Comparison of ENCODE assay signal across 10 cellular contexts in genomic region chr5:143812085-143812705, GRCh38. TPM values are rescaled to one million over a fixed set of nuclear protein-coding genes. Genes with fewer than 3 reads are reported as not detected.
A peak's percentile ranks its signal among the peaks of the same experiment; 100 is the strongest.
DNase-seq lines count a peak whose midpoint lies in the region; ATAC-seq and TF ChIP-seq lines count a peak whose summit lies in the region.
"Had no signal": no experiment of that assay in that cellular context is flagged by ENCODE, and none has a peak within 500 bp of the region (broad histone marks: within the 10 kb centered on the region; RNA-seq: fewer than 3 reads in every experiment).

Gene HMHB1, plus strand, starts transcription at chr5:143812161.

- 74 to 76% methylated on average over 16 of the region's 16 CpGs for WGBS in tibial nerve, 2 donors

- no peak for TF ChIP-seq EP300 in tibial nerve (IDR thresholded peaks at IDR 0.05)

- TF ChIP-seq CTCF in MM.1S (IDR thresholded peaks at IDR 0.05; ENCODE audit: low read length) (no peak), tibial nerve (IDR thresholded peaks at IDR 0.05) (no peak)

- ATAC-seq in GM19455 (IDR thresholded peaks at IDR 0.05; ENCODE audit: unreplicated experiment), result peak; percentile 53
- ATAC-seq in HG03469 (IDR thresholded peaks at IDR 0.05; ENCODE audit: unreplicated experiment), result no peak
- ATAC-seq in HG02798 (IDR thresholded peaks at IDR 0.05; ENCODE audit: poor library complexity, unreplicated experiment), result no peak
- ATAC-seq in Right ventricle myocardium inferior, result no peak

- H3K9me2 ChIP-seq in MM.1S (replicated peaks; ENCODE audit: insufficient read depth, low read length), result 0 out of 2 replicates have a peak, but pooled peaks cover 3% of the 10 kb centered on the region

- H3K4me3 ChIP-seq in MM.1S (ENCODE audit: low read length), result peak within 1 kb of the TSS; percentile 22; the same call in 1 of the 2 replicates
- no peak within 1 kb of the TSS for H3K4me3 ChIP-seq in tibial nerve

- H3K79me2 ChIP-seq in MM.1S (ENCODE audit: low read length), result no peaks in the 10 kb centered on the region

- intact Hi-C loops in Right ventricle myocardium inferior (cut with DNase I), result no loop called here

- no peaks in the 10 kb centered on the region for H4K20me1 ChIP-seq in MM.1S (ENCODE audit: insufficient read depth, low read length)

- H3F3A ChIP-seq in MM.1S (ENCODE audit: insufficient read depth, low read length), result peaks cover 10% of the 10 kb centered on the region; the same call in 1 of the 2 replicates

- H3K9me3 ChIP-seq in MM.1S (replicated peaks; ENCODE audit: insufficient read depth, low read length) (no peaks in the 10 kb centered on the region), tibial nerve (no peaks in the 10 kb centered on the region)

- peak within 1 kb of the TSS; percentile 73 for H2AFZ ChIP-seq in MM.1S (ENCODE audit: low read length)

- no peak for TF ChIP-seq POLR2A in tibial nerve (IDR thresholded peaks at IDR 0.05)

- H3K4me2 ChIP-seq in MM.1S (ENCODE audit: low read depth, low read length), result peak within 1 kb of the TSS; percentile 64

- H3K4me1 ChIP-seq in MM.1S (ENCODE audit: low read length) (peaks cover 12% of the 10 kb centered on the region; the same call in 1 of the 2 replicates), tibial nerve (no peaks in the 10 kb centered on the region)

- H3K36me3 ChIP-seq in MM.1S (replicated peaks; ENCODE audit: insufficient read depth, low read length), result no peaks in the 10 kb centered on the region
- H3K36me3 ChIP-seq in tibial nerve, result no peaks in the 10 kb centered on the region

- H3K9ac ChIP-seq in MM.1S (ENCODE audit: low read length), result 0 out of 2 replicates have a peak within 1 kb of the TSS, but pooled peaks have one; percentile 3

- H3K27ac ChIP-seq in MM.1S (ENCODE audit: low read length) (peak within 1 kb of the TSS; percentile 25; the same call in 1 of the 2 replicates), tibial nerve (no peak within 1 kb of the TSS)

- H3K27me3 ChIP-seq in MM.1S (replicated peaks; ENCODE audit: insufficient read depth, low read length), result no peaks in the 10 kb centered on the region
- no peaks in the 10 kb centered on the region for H3K27me3 ChIP-seq in tibial nerve

- peak; percentile 20 for DNase-seq in Daoy (ENCODE audit: low read depth)
- DNase-seq in MM.1S, result peak; percentile 28
- DNase-seq in dermis blood vessel endothelial cell, result peak; percentile 4
- DNase-seq in tibial nerve (ENCODE audit: low spot score in 2 of 2), result no peak
- DNase-seq in Right ventricle myocardium inferior (ENCODE audit: missing footprints), result no peak
- DNase-seq: GDM1, NCI-H446 treated with DMSO at 0.1 percent for 48 hours had no signal

RNA-seq across cellular contexts. Expression of gene HMHB1, which starts in this region (rescaled TPM):
- not detected in 2 replicates for total RNA-seq in Daoy (2014; rRNA removed; shearing (Covaris generic))
- total RNA-seq in dermis blood vessel endothelial cell (not detected in 2 replicates), tibial nerve (not detected), Right ventricle myocardium inferior (not detected)

Comparison
In these comparisons a context has a peak if more than half of its experiments do, and no peak if none do; other contexts are left out.
1. Peak in DNase-seq in Daoy; RNA of the gene not detected or under 1 TPM.
2. Peak in DNase-seq in dermis blood vessel endothelial cell; RNA of the gene not detected or under 1 TPM.